20 cellular contexts compared by ENCODE assay signal in the genomic region with DNA sequence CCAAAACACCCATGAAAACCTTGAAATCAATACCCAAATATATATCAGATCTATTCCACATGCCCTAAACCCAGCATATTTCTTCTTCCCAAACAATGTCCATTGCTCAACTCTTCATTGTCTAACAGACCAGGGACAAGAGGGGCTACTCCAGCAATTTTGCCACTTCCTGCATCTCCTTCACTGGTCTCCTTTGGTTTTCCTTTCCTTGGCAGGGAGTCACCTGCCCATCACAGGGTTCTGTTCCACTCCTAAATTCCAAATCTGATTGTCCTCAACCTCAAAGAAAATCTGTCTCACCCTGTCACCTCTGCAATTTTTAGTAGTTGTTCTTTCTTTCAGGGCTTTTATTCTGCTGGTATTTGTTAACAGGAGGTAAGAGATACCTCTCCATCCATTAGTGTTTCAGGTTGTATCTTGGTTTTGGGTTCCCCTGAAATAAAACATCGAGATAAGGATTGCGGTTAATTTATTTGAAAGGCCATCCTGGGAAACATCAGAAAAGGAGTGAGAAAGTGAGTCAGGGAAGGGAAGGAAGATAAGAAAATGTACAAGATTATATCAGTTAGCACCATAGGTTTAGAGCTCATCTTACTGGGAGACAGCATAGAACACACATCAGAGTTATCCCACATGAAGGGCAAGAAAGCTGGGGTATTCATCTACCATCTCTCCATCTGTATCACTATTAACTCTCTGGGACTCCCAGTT. TPM values are rescaled to one million over a fixed set of nuclear protein-coding genes. Genes with fewer than 3 reads are reported as not detected.
A peak's percentile ranks its signal among the peaks of the same experiment; 100 is the strongest.
DNase-seq lines count a peak whose midpoint lies in the region; ATAC-seq, FAIRE-seq and TF ChIP-seq lines count a peak whose summit lies in the region.
"Had no signal": no experiment of that assay in that cellular context is flagged by ENCODE, and none has a peak within 500 bp of the region (broad histone marks: within the 10 kb centered on the region; RNA-seq: fewer than 3 reads in every experiment).

No MANE protein-coding gene starts in this region.

- H3K4ac ChIP-seq in trophoblast cell (ENCODE audit: low read depth, low read length), result no peak overlapping the region

- no peak overlapping the region for H4K12ac ChIP-seq in trophoblast cell (ENCODE audit: low read depth, low read length)

- WGBS in trophoblast cell (ENCODE audit: extremely low coverage, insufficient coverage, insufficient read length), result no CpG with 5 or more reads among the region's 2 CpGs
- 92 to 93% (median 93%) methylated on average over 2 of the region's 2 CpGs for WGBS in small intestine, 3 donors

- H3K4me1 ChIP-seq in RWPE2 (ENCODE audit: insufficient read depth, poor library complexity, severe bottlenecking), result peaks cover 35% of the 10 kb centered on the region
- H3K4me1 ChIP-seq in astrocyte (ENCODE audit: insufficient read depth, low read length), result peaks cover 21% of the 10 kb centered on the region
- peaks cover 2 to 9% of the 10 kb centered on the region in 2 experiments for H3K4me1 ChIP-seq in trophoblast cell (ENCODE audit: control insufficient read depth in 1 of 2, insufficient read depth in 2 of 2, low read length in 2 of 2)
- peaks cover 0 to 11% of the 10 kb centered on the region in 2 donors for H3K4me1 ChIP-seq in small intestine (ENCODE audit: control insufficient read depth in 2 of 2, insufficient read depth in 1 of 2, low read depth in 1 of 2, low read length in 1 of 2)
- H3K4me1 ChIP-seq: body of pancreas, stomach, uterus had no signal

- H3K4me2 ChIP-seq in astrocyte (ENCODE audit: low read length), result peak overlapping the region; percentile 61
- H3K4me2 ChIP-seq in trophoblast cell (ENCODE audit: low read length), result no peak overlapping the region

- no peak overlapping the region for H2AK5ac ChIP-seq in trophoblast cell (ENCODE audit: low read length)

- peaks cover 4% of the 10 kb centered on the region for H3K9me3 Mint-ChIP-seq in activated T-cell treated with anti-CD3 and anti-CD28 coated beads, Interleukin-2, amount 50 U/mL, for 4 hours
- H3K9me3 Mint-ChIP-seq in astrocyte (ENCODE audit: unreplicated experiment), result peaks cover 7% of the 10 kb centered on the region
- H3K9me3 Mint-ChIP-seq: dendritic cell treated with granulocyte-macrophage colony-stimulating factor and Interleukin-4, amounts not matched to agents 40 ng/mL and 50 ng/mL, for 4 days had no signal

- H4K8ac ChIP-seq in trophoblast cell (ENCODE audit: low read depth, low read length), result no peak overlapping the region

- peaks cover 6% of the 10 kb centered on the region for H3K79me1 ChIP-seq in trophoblast cell (ENCODE audit: low read length)

- H3K79me2 ChIP-seq in astrocyte (ENCODE audit: insufficient read depth, low read length), result no peaks in the 10 kb centered on the region
- H3K79me2 ChIP-seq in trophoblast cell (ENCODE audit: control insufficient read depth, insufficient read depth, low read length, poor library complexity), result no peaks in the 10 kb centered on the region

- peaks cover 76% of the 10 kb centered on the region for H3K4me1 Mint-ChIP-seq in activated T-cell treated with anti-CD3 and anti-CD28 coated beads, Interleukin-2, amount 50 U/mL, for 4 hours (ENCODE audit: low read depth)
- H3K4me1 Mint-ChIP-seq in astrocyte (ENCODE audit: low read depth, unreplicated experiment), result peaks cover 45% of the 10 kb centered on the region
- H3K4me1 Mint-ChIP-seq: nephron had no signal

- H3K27ac Mint-ChIP-seq in astrocyte (ENCODE audit: unreplicated experiment), result peak overlapping the region; percentile 94
- H3K27ac Mint-ChIP-seq: dendritic cell treated with granulocyte-macrophage colony-stimulating factor and Interleukin-4, amounts not matched to agents 40 ng/mL and 50 ng/mL, for 4 days; nephron had no signal

- TF ChIP-seq CTCF in RWPE2 (IDR thresholded peaks at IDR 0.05; ENCODE audit: poor library complexity, severe bottlenecking) (no peak), astrocyte (IDR thresholded peaks at IDR 0.05; ENCODE audit: insufficient read depth, low read depth, low read length) (no peak)

- H3K36me3 Mint-ChIP-seq in activated T-cell treated with anti-CD3 and anti-CD28 coated beads, Interleukin-2, amount 50 U/mL, for 4 hours (ENCODE audit: insufficient read depth), result peaks cover 75% of the 10 kb centered on the region
- H3K36me3 Mint-ChIP-seq in astrocyte (ENCODE audit: low read depth, unreplicated experiment), result peaks cover 3% of the 10 kb centered on the region

- H2AFZ ChIP-seq in astrocyte (ENCODE audit: low read depth, low read length) (no peak overlapping the region), trophoblast cell (ENCODE audit: insufficient read depth, low read length, poor library complexity) (no peak overlapping the region)

- H3K27ac ChIP-seq in RWPE2 (ENCODE audit: poor library complexity, severe bottlenecking) (peak overlapping the region; percentile 94), astrocyte (ENCODE audit: low read depth, low read length) (peak overlapping the region; percentile 72), trophoblast cell (ENCODE audit: low read depth, low read length) (peak overlapping the region; percentile 73), small intestine (ENCODE audit: low read depth in 1 of 2, low read length in 1 of 2) (no peak overlapping the region)
- H3K27ac ChIP-seq: body of pancreas, stomach, uterus had no signal

- H3K9ac ChIP-seq in astrocyte (ENCODE audit: low read length) (peak overlapping the region; percentile 46), trophoblast cell (ENCODE audit: low read length) (no peak overlapping the region)

- no peak overlapping the region for H4K91ac ChIP-seq in trophoblast cell (ENCODE audit: low read depth, low read length)

- H3K4me3 Mint-ChIP-seq in activated T-cell treated with anti-CD3 and anti-CD28 coated beads, Interleukin-2, amount 50 U/mL, for 4 hours, result no peak overlapping the region
- H3K4me3 Mint-ChIP-seq in astrocyte (ENCODE audit: unreplicated experiment), result no peak overlapping the region
- H3K4me3 Mint-ChIP-seq: dendritic cell treated with granulocyte-macrophage colony-stimulating factor and Interleukin-4, amounts not matched to agents 40 ng/mL and 50 ng/mL, for 4 days; nephron had no signal

- peak overlapping the region; percentile 58 for H2BK120ac ChIP-seq in trophoblast cell (ENCODE audit: insufficient read depth, low read length, poor library complexity)

- FAIRE-seq in astrocyte (lab: Jason Lieb, UNC) (no peak), small intestine (lab: Jason Lieb, UNC) (no peak), GM19239 (lab: Jason Lieb, UNC) (no peak)
- FAIRE-seq: H1 had no signal

- H3K23ac ChIP-seq in trophoblast cell (ENCODE audit: low read length), result no peak overlapping the region

- H4K20me1 ChIP-seq in astrocyte (ENCODE audit: insufficient read depth, low read length), result no peaks in the 10 kb centered on the region

- H3K36me3 ChIP-seq in RWPE2 (ENCODE audit: low read depth) (no peaks in the 10 kb centered on the region), astrocyte (ENCODE audit: insufficient read depth, low read length) (no peaks in the 10 kb centered on the region), trophoblast cell (ENCODE audit: control insufficient read depth in 1 of 2, insufficient read depth in 2 of 2, low read length in 2 of 2) (no peaks in the 10 kb centered on the region), small intestine (ENCODE audit: control insufficient read depth in 2 of 2, insufficient read depth in 2 of 2, low read length in 2 of 2) (no peaks in the 10 kb centered on the region)
- H3K36me3 ChIP-seq: stomach, uterus had no signal

- DNase-seq in activated T-cell treated with anti-CD3 and anti-CD28 coated beads, Interleukin-2, amount 50 U/mL, for 4 hours, result no peak
- DNase-seq in activated T-cell treated with anti-CD3 and anti-CD28 coated beads for 4 hours (no peak), RWPE2 (ENCODE audit: low spot score) (no peak), astrocyte (ENCODE audit: low read depth) (no peak), trophoblast cell (peak in 1 of 2 donors; percentile 18), small intestine (no peak), GM19239 (ENCODE audit: insufficient read length, low spot score) (no peak)
- DNase-seq: activated effector memory CD4-positive, alpha-beta T cell treated with Interleukin-2 at 50 U/mL for 16 hours; body of pancreas; erythroblast; NCI-H1436 treated with DMSO at 0.1 percent for 48 hours; Right ventricle myocardium superior; stomach; uterus had no signal

- no peak overlapping the region for H3K14ac ChIP-seq in trophoblast cell (ENCODE audit: low read length)

- peak overlapping the region; percentile 91 for H2BK12ac ChIP-seq in trophoblast cell (ENCODE audit: low read length)

- H3K27me3 ChIP-seq in RWPE2 (ENCODE audit: insufficient read depth, poor library complexity, severe bottlenecking) (no peaks in the 10 kb centered on the region), astrocyte (ENCODE audit: insufficient read depth, low read length) (no peaks in the 10 kb centered on the region), trophoblast cell (ENCODE audit: insufficient read depth, low read length) (no peaks in the 10 kb centered on the region), small intestine (ENCODE audit: control insufficient read depth in 2 of 2, insufficient read depth in 2 of 2, low read length in 2 of 2) (no peaks in the 10 kb centered on the region)
- H3K27me3 ChIP-seq: body of pancreas, stomach, uterus had no signal

- peak; percentile 19 to 55 for ATAC-seq in activated T-cell treated with anti-CD3 and anti-CD28 coated beads, Interleukin-2, amount 50 U/mL, for 4 hours
- no peak for ATAC-seq in RWPE2 (ENCODE audit: low read depth)
- no peak for ATAC-seq in HG02678 (IDR thresholded peaks at IDR 0.05; ENCODE audit: unreplicated experiment)
- ATAC-seq: body of pancreas had no signal

- no peak overlapping the region for H3K18ac ChIP-seq in trophoblast cell (ENCODE audit: low read length)

- no peaks in the 10 kb centered on the region for H3K27me3 Mint-ChIP-seq in activated T-cell treated with anti-CD3 and anti-CD28 coated beads, Interleukin-2, amount 50 U/mL, for 4 hours (ENCODE audit: low read depth)
- no peaks in the 10 kb centered on the region for H3K27me3 Mint-ChIP-seq in astrocyte (ENCODE audit: low read depth, unreplicated experiment)
- H3K27me3 Mint-ChIP-seq: dendritic cell treated with granulocyte-macrophage colony-stimulating factor and Interleukin-4, amounts not matched to agents 40 ng/mL and 50 ng/mL, for 4 days had no signal

- H3K4me3 ChIP-seq in RWPE2 (ENCODE audit: severe bottlenecking), result no peak overlapping the region
- H3K4me3 ChIP-seq in astrocyte (ENCODE audit: insufficient read depth, low read depth, low read length), result no peak overlapping the region
- no peak overlapping the region for H3K4me3 ChIP-seq in trophoblast cell (ENCODE audit: low read depth, low read length)
- H3K4me3 ChIP-seq in small intestine (ENCODE audit: low read depth in 1 of 2, low read length in 2 of 2), result no peak overlapping the region
- H3K4me3 ChIP-seq: body of pancreas, lung, stomach, uterus had no signal

- no peaks in the 10 kb centered on the region for H3K9me3 ChIP-seq in RWPE2 (ENCODE audit: severe bottlenecking)
- no peaks in the 10 kb centered on the region for H3K9me3 ChIP-seq in astrocyte (ENCODE audit: insufficient read depth, low read depth, low read length)
- peaks cover 3% of the 10 kb centered on the region for H3K9me3 ChIP-seq in trophoblast cell (ENCODE audit: insufficient read depth, low read depth, low read length)
- no peaks in the 10 kb centered on the region for H3K9me3 ChIP-seq in small intestine (ENCODE audit: control insufficient read depth, low read depth)
- H3K9me3 ChIP-seq: body of pancreas, stomach, uterus had no signal

- H2BK5ac ChIP-seq in trophoblast cell (ENCODE audit: low read depth, low read length, poor library complexity), result peak overlapping the region; percentile 61

RNA-seq across cellular contexts. Expression of a gene that starts 13.6 kb away (rescaled TPM):
- 100 to 1,000 TPM; 180 to 336 (median 325) TPM for total RNA-seq in activated T-cell treated with anti-CD3 and anti-CD28 coated beads, Interleukin-2, amount 50 U/mL, for 4 hours
- 0.36 and 1.0 TPM in 2 replicates for total RNA-seq in astrocyte
- polyA plus RNA-seq in trophoblast cell (2013), result 7.3 and 7.8 TPM in 2 replicates
- under 1 TPM in 1 of 3 donors, not detected in 2; 0.04 TPM for polyA plus RNA-seq in small intestine
- total RNA-seq: body of pancreas, H1, LHCN-M2, Right ventricle myocardium superior, stomach had no signal
- polyA plus RNA-seq: H1 had no signal

RNA-seq across cellular contexts. Expression of a gene that starts 39.6 kb away (rescaled TPM):
- 10 to 100 TPM; 21.4 to 28.3 (median 25.2) TPM for total RNA-seq in activated T-cell treated with anti-CD3 and anti-CD28 coated beads, Interleukin-2, amount 50 U/mL, for 4 hours
- total RNA-seq in astrocyte, result 0.61 and 1.0 TPM in 2 replicates
- 0.46 and 0.49 TPM in 2 replicates for polyA plus RNA-seq in trophoblast cell (2013)
- 1 to 10 TPM; 1.3 to 1.9 (median 1.4) TPM for polyA plus RNA-seq in small intestine
- total RNA-seq: H1 had no signal
- polyA plus RNA-seq: H1 had no signal

Comparison
In these comparisons a context has a peak if more than half of its experiments do, and no peak if none do; other contexts are left out.
1. ATAC-seq: peak in activated T-cell treated with anti-CD3 and anti-CD28 coated beads, Interleukin-2, amount 50 U/mL, for 4 hours (2 of 2); none in RWPE2 (single experiment) and HG02678 (single experiment).
2. H3K27ac ChIP-seq: peak in RWPE2 (single experiment), astrocyte (single experiment) and trophoblast cell (single experiment); none in small intestine (0 of 2).
3. RNA of a gene that starts 13.6 kb away (total RNA-seq): 180 to 336 TPM in activated T-cell treated with anti-CD3 and anti-CD28 coated beads, Interleukin-2, amount 50 U/mL, for 4 hours; 0.36 to 1.0 TPM in astrocyte; every median in the first group is over 10 times any median in the second.
4. RNA of a gene that starts 39.6 kb away (total RNA-seq): 21.4 to 28.3 TPM in activated T-cell treated with anti-CD3 and anti-CD28 coated beads, Interleukin-2, amount 50 U/mL, for 4 hours; 0.61 to 1.0 TPM in astrocyte; every median in the first group is over 10 times any median in the second.